8 cellular contexts compared by ENCODE assay signal in the genomic region with DNA sequence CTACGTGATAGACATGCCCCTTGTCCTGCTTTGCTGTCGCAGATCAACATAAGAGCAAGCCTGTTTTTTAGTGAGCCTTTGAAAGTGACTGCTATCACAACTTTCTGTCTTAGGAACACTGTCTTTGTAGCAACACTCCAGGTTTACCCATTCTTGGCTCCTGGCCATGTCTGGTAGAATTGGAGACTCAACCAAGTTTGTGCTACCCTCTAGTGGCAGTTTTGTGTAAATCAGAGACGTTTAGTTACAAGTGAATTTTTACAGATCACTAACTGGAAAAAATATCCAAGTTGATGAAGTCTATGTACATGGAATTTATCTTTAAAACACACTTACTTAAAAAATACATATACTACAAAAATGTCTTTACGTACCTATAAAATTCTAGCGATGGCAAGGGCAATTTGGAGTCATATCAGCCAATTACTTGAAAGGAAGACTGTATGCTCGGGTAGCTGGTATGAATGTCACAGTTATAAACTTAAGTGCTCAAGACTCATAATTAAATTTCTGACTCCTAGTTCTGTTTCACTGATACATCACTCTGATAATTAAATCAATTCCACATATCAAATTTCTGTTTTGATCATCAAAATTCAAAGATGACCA.
DNase-seq lines count a peak whose midpoint lies in the region; ATAC-seq, FAIRE-seq and TF ChIP-seq lines count a peak whose summit lies in the region.

No MANE protein-coding gene starts in this region.

- H3K4me1 ChIP-seq in cardiac muscle cell (ENCODE audit: low read depth) (peaks cover 3% of the 10 kb centered on the region), small intestine (ENCODE audit: control insufficient read depth in 2 of 2, insufficient read depth in 1 of 2, low read depth in 1 of 2, low read length in 1 of 2) (no peaks in the 10 kb centered on the region)

- no peaks in the 10 kb centered on the region for H3K36me3 ChIP-seq in cardiac muscle cell
- no peaks in the 10 kb centered on the region for H3K36me3 ChIP-seq in MG63
- H3K36me3 ChIP-seq in small intestine (ENCODE audit: control insufficient read depth in 2 of 2, insufficient read depth in 2 of 2, low read length in 2 of 2), result no peaks in the 10 kb centered on the region

- 19 to 27% (median 21%) methylated on average over 6 of the region's 6 CpGs for WGBS in small intestine, 3 donors

- peak; percentile 19 for FAIRE-seq in small intestine (lab: Jason Lieb, UNC)

- intact Hi-C loops in Right ventricle myocardium inferior (cut with DNase I), result no loop called here

- H3K27me3 ChIP-seq in cardiac muscle cell (no peaks in the 10 kb centered on the region), MG63 (peaks cover 8% of the 10 kb centered on the region; the same call in 1 of the 2 replicates), small intestine (ENCODE audit: control insufficient read depth in 2 of 2, insufficient read depth in 2 of 2, low read length in 2 of 2) (no peaks in the 10 kb centered on the region)

- no peak for ATAC-seq in Right ventricle myocardium inferior

- H3K9me3 ChIP-seq in cardiac muscle cell (ENCODE audit: low read depth) (no peaks in the 10 kb centered on the region), MG63 (no peaks in the 10 kb centered on the region), small intestine (ENCODE audit: control insufficient read depth, low read depth) (no peaks in the 10 kb centered on the region)

- no peak overlapping the region for H3K27ac ChIP-seq in cardiac muscle cell
- H3K27ac ChIP-seq in small intestine (ENCODE audit: low read depth in 1 of 2, low read length in 1 of 2), result no peak overlapping the region

- H3K4me3 ChIP-seq in cardiac muscle cell (no peak overlapping the region), MG63 (no peak overlapping the region), astrocyte of the spinal cord (ENCODE audit: low read depth, low read length) (no peak overlapping the region), small intestine (ENCODE audit: low read depth in 1 of 2, low read length in 2 of 2) (no peak overlapping the region)

- TF ChIP-seq CTCF in cardiac muscle cell (IDR thresholded peaks at IDR 0.05; ENCODE audit: low read depth, low read length) (peak; percentile 72), astrocyte of the spinal cord (IDR thresholded peaks at IDR 0.05; ENCODE audit: low read depth, low read length) (peak; percentile 62)

- peak; percentile 91 to 94 for DNase-seq in cardiac muscle cell (ENCODE audit: low read depth in 1 of 2, low spot score in 1 of 2)
- DNase-seq in Right ventricle myocardium inferior (ENCODE audit: missing footprints), result no peak
- DNase-seq in HCEC 1CT, result peak; percentile 75
- DNase-seq in MG63, result peak; percentile 40
- peak; percentile 77 for DNase-seq in RKO (ENCODE audit: low spot score)
- peak; percentile 83 for DNase-seq in astrocyte of the spinal cord (ENCODE audit: low read depth, low spot score)
- peak; percentile 20 for DNase-seq in iPS DF 19.7 (ENCODE audit: low read depth, low spot score)
- DNase-seq in small intestine, result peak; percentile 78

- in situ Hi-C loops in astrocyte of the spinal cord (cut with HindIII; ENCODE audit: low sequenced_read_pairs), result no loop called here
